Comparison of ENCODE assay signal across 1 cellular context in the genomic region with DNA sequence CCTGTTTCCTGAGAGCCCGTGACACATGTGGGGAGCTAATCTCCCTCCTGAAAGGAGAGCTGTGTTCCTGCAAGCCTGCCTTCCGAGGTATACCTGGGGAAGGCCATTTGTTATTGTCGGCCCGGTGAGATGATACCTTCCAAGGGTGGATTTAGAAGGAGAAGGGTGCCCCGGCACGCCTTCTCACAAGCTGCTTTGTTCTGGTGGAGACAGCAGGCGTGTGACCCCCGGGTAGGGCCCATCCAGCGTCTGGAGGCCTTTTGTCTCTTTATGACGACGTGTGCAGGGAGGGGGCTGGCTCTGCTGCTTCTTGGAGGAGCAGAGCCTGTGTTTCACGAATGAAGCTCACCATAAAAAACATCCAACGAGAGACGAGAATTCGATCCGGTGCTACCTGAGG.
TF ChIP-seq lines count a peak whose summit lies in the region.

No MANE protein-coding gene starts in this region.

TF ChIP-seq in GM23338, 12 proteins besides CTCF, POLR2A, EP300 and RAD21:
- TF ChIP-seq ZNF331 (CRISPR knock-in tag; IDR thresholded peaks at IDR 0.05; ENCODE audit: low read depth) = no peak
- TF ChIP-seq NANOG (IDR thresholded peaks at IDR 0.05; ENCODE audit: borderline replicate concordance) = no peak
- TF ChIP-seq, protein P1, sequence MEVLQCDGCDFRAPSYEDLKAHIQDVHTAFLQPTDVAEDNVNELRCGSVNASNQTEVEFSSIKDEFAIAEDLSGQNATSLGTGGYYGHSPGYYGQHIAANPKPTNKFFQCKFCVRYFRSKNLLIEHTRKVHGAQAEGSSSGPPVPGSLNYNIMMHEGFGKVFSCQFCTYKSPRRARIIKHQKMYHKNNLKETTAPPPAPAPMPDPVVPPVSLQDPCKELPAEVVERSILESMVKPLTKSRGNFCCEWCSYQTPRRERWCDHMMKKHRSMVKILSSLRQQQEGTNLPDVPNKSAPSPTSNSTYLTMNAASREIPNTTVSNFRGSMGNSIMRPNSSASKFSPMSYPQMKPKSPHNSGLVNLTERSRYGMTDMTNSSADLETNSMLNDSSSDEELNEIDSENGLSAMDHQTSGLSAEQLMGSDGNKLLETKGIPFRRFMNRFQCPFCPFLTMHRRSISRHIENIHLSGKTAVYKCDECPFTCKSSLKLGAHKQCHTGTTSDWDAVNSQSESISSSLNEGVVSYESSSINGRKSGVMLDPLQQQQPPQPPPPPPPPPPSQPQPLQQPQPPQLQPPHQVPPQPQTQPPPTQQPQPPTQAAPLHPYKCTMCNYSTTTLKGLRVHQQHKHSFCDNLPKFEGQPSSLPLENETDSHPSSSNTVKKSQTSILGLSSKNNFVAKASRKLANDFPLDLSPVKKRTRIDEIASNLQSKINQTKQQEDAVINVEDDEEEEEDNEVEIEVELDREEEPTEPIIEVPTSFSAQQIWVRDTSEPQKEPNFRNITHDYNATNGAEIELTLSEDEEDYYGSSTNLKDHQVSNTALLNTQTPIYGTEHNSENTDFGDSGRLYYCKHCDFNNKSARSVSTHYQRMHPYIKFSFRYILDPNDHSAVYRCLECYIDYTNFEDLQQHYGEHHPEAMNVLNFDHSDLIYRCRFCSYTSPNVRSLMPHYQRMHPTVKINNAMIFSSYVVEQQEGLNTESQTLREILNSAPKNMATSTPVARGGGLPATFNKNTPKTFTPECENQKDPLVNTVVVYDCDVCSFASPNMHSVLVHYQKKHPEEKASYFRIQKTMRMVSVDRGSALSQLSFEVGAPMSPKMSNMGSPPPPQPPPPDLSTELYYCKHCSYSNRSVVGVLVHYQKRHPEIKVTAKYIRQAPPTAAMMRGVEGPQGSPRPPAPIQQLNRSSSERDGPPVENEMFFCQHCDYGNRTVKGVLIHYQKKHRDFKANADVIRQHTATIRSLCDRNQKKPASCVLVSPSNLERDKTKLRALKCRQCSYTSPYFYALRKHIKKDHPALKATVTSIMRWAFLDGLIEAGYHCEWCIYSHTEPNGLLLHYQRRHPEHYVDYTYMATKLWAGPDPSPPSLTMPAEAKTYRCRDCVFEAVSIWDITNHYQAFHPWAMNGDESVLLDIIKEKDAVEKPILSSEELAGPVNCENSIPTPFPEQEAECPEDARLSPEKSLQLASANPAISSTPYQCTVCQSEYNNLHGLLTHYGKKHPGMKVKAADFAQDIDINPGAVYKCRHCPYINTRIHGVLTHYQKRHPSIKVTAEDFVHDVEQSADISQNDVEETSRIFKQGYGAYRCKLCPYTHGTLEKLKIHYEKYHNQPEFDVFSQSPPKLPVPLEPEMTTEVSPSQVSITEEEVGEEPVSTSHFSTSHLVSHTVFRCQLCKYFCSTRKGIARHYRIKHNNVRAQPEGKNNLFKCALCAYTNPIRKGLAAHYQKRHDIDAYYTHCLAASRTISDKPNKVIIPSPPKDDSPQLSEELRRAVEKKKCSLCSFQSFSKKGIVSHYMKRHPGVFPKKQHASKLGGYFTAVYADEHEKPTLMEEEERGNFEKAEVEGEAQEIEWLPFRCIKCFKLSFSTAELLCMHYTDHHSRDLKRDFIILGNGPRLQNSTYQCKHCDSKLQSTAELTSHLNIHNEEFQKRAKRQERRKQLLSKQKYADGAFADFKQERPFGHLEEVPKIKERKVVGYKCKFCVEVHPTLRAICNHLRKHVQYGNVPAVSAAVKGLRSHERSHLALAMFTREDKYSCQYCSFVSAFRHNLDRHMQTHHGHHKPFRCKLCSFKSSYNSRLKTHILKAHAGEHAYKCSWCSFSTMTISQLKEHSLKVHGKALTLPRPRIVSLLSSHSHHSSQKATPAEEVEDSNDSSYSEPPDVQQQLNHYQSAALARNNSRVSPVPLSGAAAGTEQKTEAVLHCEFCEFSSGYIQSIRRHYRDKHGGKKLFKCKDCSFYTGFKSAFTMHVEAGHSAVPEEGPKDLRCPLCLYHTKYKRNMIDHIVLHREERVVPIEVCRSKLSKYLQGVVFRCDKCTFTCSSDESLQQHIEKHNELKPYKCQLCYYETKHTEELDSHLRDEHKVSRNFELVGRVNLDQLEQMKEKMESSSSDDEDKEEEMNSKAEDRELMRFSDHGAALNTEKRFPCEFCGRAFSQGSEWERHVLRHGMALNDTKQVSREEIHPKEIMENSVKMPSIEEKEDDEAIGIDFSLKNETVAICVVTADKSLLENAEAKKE (CRISPR knock-in tag; IDR thresholded peaks at IDR 0.05) = no peak
- no peak for TF ChIP-seq JUNB (IDR thresholded peaks at IDR 0.05; ENCODE audit: unreplicated experiment)
- no peak for TF ChIP-seq EZH2phosphoT487 (IDR thresholded peaks at IDR 0.05; ENCODE audit: unreplicated experiment)
- TF ChIP-seq CREB1 (CRISPR knock-in tag; IDR thresholded peaks at IDR 0.05; ENCODE audit: low read depth) = no peak
- no peak for TF ChIP-seq STAT1 (IDR thresholded peaks at IDR 0.05; ENCODE audit: unreplicated experiment)
- TF ChIP-seq ZNF114 (CRISPR knock-in tag; IDR thresholded peaks at IDR 0.05) = no peak
- TF ChIP-seq EZH2 (IDR thresholded peaks at IDR 0.05; ENCODE audit: low read depth, unreplicated experiment) = no peak
- TF ChIP-seq, protein P2, sequence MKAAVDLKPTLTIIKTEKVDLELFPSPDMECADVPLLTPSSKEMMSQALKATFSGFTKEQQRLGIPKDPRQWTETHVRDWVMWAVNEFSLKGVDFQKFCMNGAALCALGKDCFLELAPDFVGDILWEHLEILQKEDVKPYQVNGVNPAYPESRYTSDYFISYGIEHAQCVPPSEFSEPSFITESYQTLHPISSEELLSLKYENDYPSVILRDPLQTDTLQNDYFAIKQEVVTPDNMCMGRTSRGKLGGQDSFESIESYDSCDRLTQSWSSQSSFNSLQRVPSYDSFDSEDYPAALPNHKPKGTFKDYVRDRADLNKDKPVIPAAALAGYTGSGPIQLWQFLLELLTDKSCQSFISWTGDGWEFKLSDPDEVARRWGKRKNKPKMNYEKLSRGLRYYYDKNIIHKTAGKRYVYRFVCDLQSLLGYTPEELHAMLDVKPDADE (IDR thresholded peaks at IDR 0.05) = no peak
- TF ChIP-seq POLR2AphosphoS5 (IDR thresholded peaks at IDR 0.05; ENCODE audit: low read depth) = no peak
- TF ChIP-seq, protein P3, sequence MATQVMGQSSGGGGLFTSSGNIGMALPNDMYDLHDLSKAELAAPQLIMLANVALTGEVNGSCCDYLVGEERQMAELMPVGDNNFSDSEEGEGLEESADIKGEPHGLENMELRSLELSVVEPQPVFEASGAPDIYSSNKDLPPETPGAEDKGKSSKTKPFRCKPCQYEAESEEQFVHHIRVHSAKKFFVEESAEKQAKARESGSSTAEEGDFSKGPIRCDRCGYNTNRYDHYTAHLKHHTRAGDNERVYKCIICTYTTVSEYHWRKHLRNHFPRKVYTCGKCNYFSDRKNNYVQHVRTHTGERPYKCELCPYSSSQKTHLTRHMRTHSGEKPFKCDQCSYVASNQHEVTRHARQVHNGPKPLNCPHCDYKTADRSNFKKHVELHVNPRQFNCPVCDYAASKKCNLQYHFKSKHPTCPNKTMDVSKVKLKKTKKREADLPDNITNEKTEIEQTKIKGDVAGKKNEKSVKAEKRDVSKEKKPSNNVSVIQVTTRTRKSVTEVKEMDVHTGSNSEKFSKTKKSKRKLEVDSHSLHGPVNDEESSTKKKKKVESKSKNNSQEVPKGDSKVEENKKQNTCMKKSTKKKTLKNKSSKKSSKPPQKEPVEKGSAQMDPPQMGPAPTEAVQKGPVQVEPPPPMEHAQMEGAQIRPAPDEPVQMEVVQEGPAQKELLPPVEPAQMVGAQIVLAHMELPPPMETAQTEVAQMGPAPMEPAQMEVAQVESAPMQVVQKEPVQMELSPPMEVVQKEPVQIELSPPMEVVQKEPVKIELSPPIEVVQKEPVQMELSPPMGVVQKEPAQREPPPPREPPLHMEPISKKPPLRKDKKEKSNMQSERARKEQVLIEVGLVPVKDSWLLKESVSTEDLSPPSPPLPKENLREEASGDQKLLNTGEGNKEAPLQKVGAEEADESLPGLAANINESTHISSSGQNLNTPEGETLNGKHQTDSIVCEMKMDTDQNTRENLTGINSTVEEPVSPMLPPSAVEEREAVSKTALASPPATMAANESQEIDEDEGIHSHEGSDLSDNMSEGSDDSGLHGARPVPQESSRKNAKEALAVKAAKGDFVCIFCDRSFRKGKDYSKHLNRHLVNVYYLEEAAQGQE (IDR thresholded peaks at IDR 0.05; ENCODE audit: unreplicated experiment) = no peak
